1 cellular context compared by ENCODE assay signal in genomic region chr7:25846722-25847121, GRCh38.
TF ChIP-seq lines count a peak whose summit lies in the region.

No MANE protein-coding gene starts in this region.

TF ChIP-seq in WTC11, 78 proteins besides CTCF, POLR2A, EP300 and RAD21 (continued from another document):
- no peak for TF ChIP-seq ARID4B (CRISPR knock-in tag; IDR thresholded peaks at IDR 0.05; ENCODE audit: borderline replicate concordance)
- TF ChIP-seq ZNF281 (CRISPR knock-in tag; IDR thresholded peaks at IDR 0.05): no peak
- no peak for TF ChIP-seq NR3C1 (CRISPR knock-in tag; conservative IDR thresholded peaks at IDR 0.05; ENCODE audit: low read depth)
- no peak for TF ChIP-seq ZNF219 (CRISPR knock-in tag; IDR thresholded peaks at IDR 0.05; ENCODE audit: borderline replicate concordance)
TF ChIP-seq in WTC11: peak in this region for 0.
